In the genomic region with DNA sequence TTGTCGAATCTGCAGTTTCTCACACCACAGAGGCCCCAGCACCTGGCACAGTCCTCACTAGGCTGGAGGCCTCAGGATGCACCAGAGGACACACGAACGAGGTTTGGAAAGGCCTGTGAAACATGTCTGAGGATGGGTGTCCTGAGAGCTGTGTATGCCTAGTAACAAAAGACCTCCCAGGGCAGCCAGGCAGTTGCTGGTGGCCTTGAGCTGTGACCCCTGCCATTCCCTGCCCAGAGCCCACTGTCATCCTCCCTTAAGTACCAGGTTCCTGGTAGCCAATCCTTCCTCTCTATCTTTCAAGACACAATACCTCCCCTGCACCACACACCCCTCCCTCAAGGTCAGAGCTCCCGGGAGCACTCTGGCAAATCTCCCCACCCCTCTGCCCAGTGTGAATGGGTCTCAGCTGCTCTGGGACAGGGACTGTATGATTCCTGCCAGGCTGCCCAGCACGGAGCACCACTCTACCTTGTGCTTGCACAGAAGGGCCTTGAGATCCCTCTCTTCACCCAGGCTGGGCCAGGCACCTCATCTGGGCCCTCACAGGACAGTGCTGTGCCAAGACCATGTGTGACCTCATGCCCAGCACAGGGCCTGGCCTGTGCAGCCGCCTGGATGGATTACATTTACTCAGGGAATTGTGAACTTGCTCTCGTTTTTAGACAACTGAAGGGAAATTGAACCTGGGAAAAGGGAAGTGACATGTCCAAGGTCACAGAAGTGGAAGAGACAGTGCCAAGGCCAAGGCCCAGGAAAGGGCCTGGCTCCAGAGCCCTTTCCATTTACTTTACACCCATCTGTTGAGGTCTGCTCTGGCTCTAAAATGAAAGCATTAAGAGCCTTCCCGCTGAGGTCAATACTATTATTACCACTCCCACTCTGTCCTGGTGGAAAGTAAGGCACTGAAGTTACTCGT, we compare ENCODE assay signal across 1 cellular context.
A peak's percentile ranks its signal among the peaks of the same experiment; 100 is the strongest.
TF ChIP-seq lines count a peak whose summit lies in the region.

No MANE protein-coding gene starts in this region.

TF ChIP-seq in HepG2, 621 proteins besides CTCF, POLR2A, EP300 and RAD21 (continued from another document and continues in another):
- TF ChIP-seq, protein P1, sequence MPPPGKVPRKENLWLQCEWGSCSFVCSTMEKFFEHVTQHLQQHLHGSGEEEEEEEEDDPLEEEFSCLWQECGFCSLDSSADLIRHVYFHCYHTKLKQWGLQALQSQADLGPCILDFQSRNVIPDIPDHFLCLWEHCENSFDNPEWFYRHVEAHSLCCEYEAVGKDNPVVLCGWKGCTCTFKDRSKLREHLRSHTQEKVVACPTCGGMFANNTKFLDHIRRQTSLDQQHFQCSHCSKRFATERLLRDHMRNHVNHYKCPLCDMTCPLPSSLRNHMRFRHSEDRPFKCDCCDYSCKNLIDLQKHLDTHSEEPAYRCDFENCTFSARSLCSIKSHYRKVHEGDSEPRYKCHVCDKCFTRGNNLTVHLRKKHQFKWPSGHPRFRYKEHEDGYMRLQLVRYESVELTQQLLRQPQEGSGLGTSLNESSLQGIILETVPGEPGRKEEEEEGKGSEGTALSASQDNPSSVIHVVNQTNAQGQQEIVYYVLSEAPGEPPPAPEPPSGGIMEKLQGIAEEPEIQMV (CRISPR knock-in tag; IDR thresholded peaks at IDR 0.05; ENCODE audit: low read depth) = 0 out of 2 replicates have a peak, but pooled peaks have one; percentile 47
- TF ChIP-seq ZNF543 (CRISPR knock-in tag; IDR thresholded peaks at IDR 0.05) (no peak), ZNF687 (CRISPR knock-in tag; IDR thresholded peaks at IDR 0.05) (peak; percentile 80), ZNF605 (CRISPR knock-in tag; IDR thresholded peaks at IDR 0.05) (0 out of 2 replicates have a peak, but pooled peaks have one; percentile 17), SIN3A (IDR thresholded peaks at IDR 0.05; ENCODE audit: borderline replicate concordance, low read depth, low read length) (no peak), ARNT2 (CRISPR knock-in tag; IDR thresholded peaks at IDR 0.05; ENCODE audit: low read depth) (0 out of 2 replicates have a peak, but pooled peaks have one; percentile 24), NR2C2 (CRISPR knock-in tag; IDR thresholded peaks at IDR 0.05; ENCODE audit: borderline replicate concordance) (0 out of 2 replicates have a peak, but pooled peaks have one; percentile 31), NKX3-1 (CRISPR knock-in tag; IDR thresholded peaks at IDR 0.05) (no peak), LBX2 (CRISPR knock-in tag; IDR thresholded peaks at IDR 0.05; ENCODE audit: borderline replicate concordance) (no peak), KLF11 (CRISPR knock-in tag; IDR thresholded peaks at IDR 0.05) (0 out of 2 replicates have a peak, but pooled peaks have one; percentile 18), NR2F1 (CRISPR knock-in tag; IDR thresholded peaks at IDR 0.05) (0 out of 4 replicates have a peak, but pooled peaks of 1 of the 2 experiments have one; percentile 9), ZNF317 (CRISPR knock-in tag; IDR thresholded peaks at IDR 0.05) (no peak), RAD51 (IDR thresholded peaks at IDR 0.05; ENCODE audit: borderline replicate concordance) (no peak), ARHGAP35 (CRISPR knock-in tag; IDR thresholded peaks at IDR 0.05; ENCODE audit: borderline replicate concordance) (no peak), FOXO1 (CRISPR knock-in tag; IDR thresholded peaks at IDR 0.05) (0 out of 2 replicates have a peak, but pooled peaks have one; percentile 31), HNRNPUL1 (IDR thresholded peaks at IDR 0.05; ENCODE audit: low read depth, low read length) (no peak), ZNF710 (CRISPR knock-in tag; IDR thresholded peaks at IDR 0.05; ENCODE audit: borderline replicate concordance) (0 out of 2 replicates have a peak, but pooled peaks have one; percentile 38), ZNF768 (CRISPR knock-in tag; IDR thresholded peaks at IDR 0.05) (peak; percentile 38; the same call in 1 of the 2 replicates), CSRNP2 (CRISPR knock-in tag; conservative IDR thresholded peaks at IDR 0.05; ENCODE audit: low read depth) (no peak), CENPT (CRISPR knock-in tag; IDR thresholded peaks at IDR 0.05; ENCODE audit: low read depth) (no peak), SP1 (IDR thresholded peaks at IDR 0.05) (no peak), SP1 (CRISPR knock-in tag; IDR thresholded peaks at IDR 0.05) (peak; percentile 31; the same call in 1 of the 2 replicates), ZNF709 (CRISPR knock-in tag; IDR thresholded peaks at IDR 0.05) (no peak), ZNF33A (CRISPR knock-in tag; IDR thresholded peaks at IDR 0.05; ENCODE audit: borderline replicate concordance) (no peak), ZNF773 (CRISPR knock-in tag; IDR thresholded peaks at IDR 0.05; ENCODE audit: borderline replicate concordance) (no peak), HNF1B (CRISPR knock-in tag; IDR thresholded peaks at IDR 0.05) (no peak), REXO4 (CRISPR knock-in tag; IDR thresholded peaks at IDR 0.05; ENCODE audit: borderline replicate concordance) (no peak), PLRG1 (conservative IDR thresholded peaks at IDR 0.05) (no peak), NFRKB (IDR thresholded peaks at IDR 0.05) (no peak), ARID4A (CRISPR knock-in tag; IDR thresholded peaks at IDR 0.05; ENCODE audit: borderline replicate concordance) (peak; percentile 16; the same call in 1 of the 2 replicates), ZNF335 (CRISPR knock-in tag; IDR thresholded peaks at IDR 0.05) (no peak), REPIN1 (CRISPR knock-in tag; IDR thresholded peaks at IDR 0.05; ENCODE audit: borderline replicate concordance, low read depth) (0 out of 2 replicates have a peak, but pooled peaks have one; percentile 21), NONO (IDR thresholded peaks at IDR 0.05) (no peak), NONO (CRISPR knock-in tag; conservative IDR thresholded peaks at IDR 0.05) (peak; percentile 67; the same call in 1 of the 2 replicates), BATF2 (CRISPR knock-in tag; IDR thresholded peaks at IDR 0.05) (no peak), NR0B2 (CRISPR knock-in tag; IDR thresholded peaks at IDR 0.05) (no peak), SAP130 (CRISPR knock-in tag; IDR thresholded peaks at IDR 0.05; ENCODE audit: low read depth) (peak; percentile 15), ZNF264 (CRISPR knock-in tag; IDR thresholded peaks at IDR 0.05) (no peak), ZSCAN30 (CRISPR knock-in tag; IDR thresholded peaks at IDR 0.05) (no peak), ZNF790 (CRISPR knock-in tag; IDR thresholded peaks at IDR 0.05; ENCODE audit: borderline replicate concordance) (no peak)
- TF ChIP-seq, protein P2, sequence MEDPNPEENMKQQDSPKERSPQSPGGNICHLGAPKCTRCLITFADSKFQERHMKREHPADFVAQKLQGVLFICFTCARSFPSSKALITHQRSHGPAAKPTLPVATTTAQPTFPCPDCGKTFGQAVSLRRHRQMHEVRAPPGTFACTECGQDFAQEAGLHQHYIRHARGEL (CRISPR knock-in tag; IDR thresholded peaks at IDR 0.05) = no peak
